In genomic region chr6:27605401-27606342, GRCh38 we compare ENCODE assay signal across 1 cellular context.
TF ChIP-seq lines count a peak whose summit lies in the region.

No MANE protein-coding gene starts in this region.

TF ChIP-seq in HEK293, 187 proteins besides CTCF, POLR2A, EP300 and RAD21 (continued from another document and continues in another):
- TF ChIP-seq PRDM4 (tag by site-specific recombination; IDR thresholded peaks at IDR 0.05) (peak; percentile 81), ZNF169 (tag by site-specific recombination; IDR thresholded peaks at IDR 0.05) (no peak), ZNF433 (tag by site-specific recombination; IDR thresholded peaks at IDR 0.05; ENCODE audit: low read depth) (no peak), EGR2 (tag by site-specific recombination; IDR thresholded peaks at IDR 0.05; ENCODE audit: low read depth) (no peak), ELK4 (IDR thresholded peaks at IDR 0.05; ENCODE audit: borderline replicate concordance, low read depth, low read length) (no peak), ZNF398 (tag by site-specific recombination; IDR thresholded peaks at IDR 0.05) (no peak), ZNF837 (tag by site-specific recombination; IDR thresholded peaks at IDR 0.05) (no peak), ZNF426 (tag by site-specific recombination; IDR thresholded peaks at IDR 0.05) (no peak), ZNF280C (tag by site-specific recombination; IDR thresholded peaks at IDR 0.05) (no peak), ZNF670 (tag by site-specific recombination; IDR thresholded peaks at IDR 0.05; ENCODE audit: low read depth) (no peak), ZBTB11 (tag by site-specific recombination; conservative IDR thresholded peaks at IDR 0.05; ENCODE audit: low read depth) (peak; percentile 58), ZBTB20 (tag by site-specific recombination; IDR thresholded peaks at IDR 0.05) (peak; percentile 16; the same call in 1 of the 2 replicates), ZNF221 (tag by site-specific recombination; IDR thresholded peaks at IDR 0.05; ENCODE audit: borderline replicate concordance) (no peak), OSR2 (tag by site-specific recombination; IDR thresholded peaks at IDR 0.05) (no peak), ZBTB1 (tag by site-specific recombination; IDR thresholded peaks at IDR 0.05) (no peak), ZBTB7A (tag by site-specific recombination; IDR thresholded peaks at IDR 0.05; ENCODE audit: low read depth) (no peak), SETDB1 (IDR thresholded peaks at IDR 0.05; ENCODE audit: insufficient read length, low read length) (no peak), ZNF585B (tag by site-specific recombination; IDR thresholded peaks at IDR 0.05) (no peak), ZNF530 (tag by site-specific recombination; IDR thresholded peaks at IDR 0.05; ENCODE audit: low read depth) (no peak), FEZF1 (tag by site-specific recombination; IDR thresholded peaks at IDR 0.05) (no peak), ZNF184 (tag by site-specific recombination; IDR thresholded peaks at IDR 0.05) (0 out of 2 replicates have a peak, but pooled peaks have one; percentile 49), ZNF785 (tag by site-specific recombination; IDR thresholded peaks at IDR 0.05) (no peak), MYNN (tag by site-specific recombination; IDR thresholded peaks at IDR 0.05; ENCODE audit: borderline replicate concordance) (no peak), ZNF488 (tag by site-specific recombination; IDR thresholded peaks at IDR 0.05) (no peak), SCRT1 (tag by site-specific recombination; IDR thresholded peaks at IDR 0.05; ENCODE audit: borderline replicate concordance) (no peak), WT1 (tag by site-specific recombination; IDR thresholded peaks at IDR 0.05) (peak; percentile 34; the same call in 1 of the 2 replicates), ZNF777 (tag by site-specific recombination; IDR thresholded peaks at IDR 0.05; ENCODE audit: borderline replicate concordance) (no peak), ZNF121 (tag by site-specific recombination; IDR thresholded peaks at IDR 0.05) (no peak), PRDM2 (tag by site-specific recombination; IDR thresholded peaks at IDR 0.05; ENCODE audit: borderline replicate concordance) (no peak), HOXA7 (CRISPR knock-in tag; IDR thresholded peaks at IDR 0.05; ENCODE audit: borderline replicate concordance) (no peak), SP2 (tag by site-specific recombination; IDR thresholded peaks at IDR 0.05) (no peak), ZNF518A (tag by site-specific recombination; conservative IDR thresholded peaks at IDR 0.05; ENCODE audit: low read depth) (no peak)
